In the genomic region with DNA sequence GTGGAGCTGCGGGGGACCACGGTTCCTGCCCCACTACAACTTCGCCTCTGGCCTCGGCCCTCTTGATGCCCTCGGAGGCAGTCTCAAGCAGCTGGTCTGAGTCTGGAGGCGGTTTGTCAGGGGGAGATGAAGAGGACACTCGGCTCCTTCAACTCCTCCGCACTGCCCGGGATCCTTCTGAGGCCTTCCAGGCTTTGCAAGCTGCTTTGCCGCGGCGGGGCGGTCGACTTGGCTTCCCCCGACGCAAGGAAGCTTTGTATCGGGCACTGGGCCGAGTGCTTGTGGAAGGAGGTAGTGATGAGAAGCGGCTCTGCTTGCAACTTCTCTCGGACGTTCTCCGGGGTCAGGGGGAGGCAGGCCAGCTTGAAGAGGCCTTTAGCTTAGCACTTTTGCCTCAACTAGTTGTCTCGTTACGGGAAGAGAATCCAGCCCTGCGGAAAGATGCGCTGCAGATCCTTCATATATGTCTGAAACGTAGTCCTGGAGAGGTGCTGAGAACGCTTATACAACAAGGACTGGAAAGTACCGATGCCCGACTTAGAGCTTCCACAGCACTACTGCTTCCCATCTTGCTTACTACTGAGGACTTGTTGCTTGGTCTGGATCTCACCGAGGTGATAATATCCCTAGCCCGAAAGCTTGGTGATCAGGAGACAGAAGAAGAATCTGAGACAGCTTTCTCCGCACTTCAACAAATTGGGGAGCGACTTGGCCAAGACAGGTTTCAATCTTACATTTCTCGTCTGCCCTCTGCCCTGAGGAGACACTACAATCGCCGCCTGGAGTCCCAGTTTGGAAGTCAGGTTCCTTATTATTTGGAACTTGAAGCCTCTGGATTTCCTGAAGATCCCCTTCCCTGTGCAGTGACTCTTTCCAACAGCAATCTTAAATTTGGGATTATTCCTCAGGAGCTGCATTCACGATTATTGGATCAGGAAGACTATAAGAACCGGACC, we compare ENCODE assay signal across 9 cellular contexts. TPM values are rescaled to one million over a fixed set of nuclear protein-coding genes. Genes with fewer than 3 reads are reported as not detected.
DNase-seq lines count a peak whose midpoint lies in the region; ATAC-seq and TF ChIP-seq lines count a peak whose summit lies in the region.
"Had no signal": no experiment of that assay in that cellular context is flagged by ENCODE, and none has a peak within 500 bp of the region (broad histone marks: within the 10 kb centered on the region; RNA-seq: fewer than 3 reads in every experiment).

No MANE protein-coding gene starts in this region.

- H3K4me3 Mint-ChIP-seq in activated naive CD4-positive, alpha-beta T cell treated with anti-CD3 and anti-CD28 coated beads for 36 hours = no peak overlapping the region
- H3K4me3 Mint-ChIP-seq in activated naive CD4-positive, alpha-beta T cell treated with anti-CD3 and anti-CD28 coated beads, Interleukin-2, amount 10 ng/mL, durations not matched to agents 7 days and 5 days = no peak overlapping the region
- no peak overlapping the region for H3K4me3 Mint-ChIP-seq in neural progenitor cell
- H3K4me3 Mint-ChIP-seq: nephron had no signal

- H3K4me1 ChIP-seq in neural progenitor cell = peaks cover 18% of the 10 kb centered on the region

- H3F3A ChIP-seq in neural progenitor cell (ENCODE audit: low read depth) = peaks cover 20% of the 10 kb centered on the region

- H2AFZ ChIP-seq in neural progenitor cell (replicated peaks) = peak overlapping the region; percentile 83

- peak; percentile 42 for DNase-seq in activated naive CD4-positive, alpha-beta T cell treated with anti-CD3 and anti-CD28 coated beads for 36 hours
- no peak for DNase-seq in activated naive CD4-positive, alpha-beta T cell treated with anti-CD3 and anti-CD28 coated beads, Interleukin-2, amount 10 ng/mL, durations not matched to agents 7 days and 5 days
- DNase-seq in UCSD-AML1 (lab: John Stamatoyannopoulos, UW; ENCODE audit: unreplicated experiment) (peak; percentile 65), fibroblast of pulmonary artery (ENCODE audit: low read depth) (peak; percentile 58), neural progenitor cell (ENCODE audit: low spot score) (peak; percentile 66), NCI-H1930 (lab: John Stamatoyannopoulos, UW) (no peak)

- peaks cover 42% of the 10 kb centered on the region for H4K20me1 ChIP-seq in neural progenitor cell (ENCODE audit: low read depth)

- H3K79me2 ChIP-seq in neural progenitor cell (ENCODE audit: low read depth) = peaks cover 92% of the 10 kb centered on the region

- H3K9me3 Mint-ChIP-seq in activated naive CD4-positive, alpha-beta T cell treated with anti-CD3 and anti-CD28 coated beads for 36 hours = peaks cover 5% of the 10 kb centered on the region
- H3K9me3 Mint-ChIP-seq in activated naive CD4-positive, alpha-beta T cell treated with anti-CD3 and anti-CD28 coated beads, Interleukin-2, amount 10 ng/mL, durations not matched to agents 7 days and 5 days = peaks cover 22% of the 10 kb centered on the region
- H3K9me3 Mint-ChIP-seq in neural progenitor cell = peaks cover 40% of the 10 kb centered on the region

- CTCF ChIA-PET in activated naive CD4-positive, alpha-beta T cell treated with anti-CD3 and anti-CD28 coated beads for 36 hours (lab: Charles Lee) = interaction anchor here (1.4 kb wide), 1 partner anchor 66 kb away, joined by 4 read pairs; a partner anchor contains a TSS
- CTCF ChIA-PET in activated naive CD4-positive, alpha-beta T cell treated with anti-CD3 and anti-CD28 coated beads, Interleukin-2, amount 10 ng/mL, durations not matched to agents 7 days and 5 days (lab: Charles Lee) = interaction anchor here (0.9 to 1.5 kb wide), 3 partner anchors 172 to 306 kb away, joined by 3 to 4 read pairs (median 4); partner anchors contain the start of gene MIS18BP1

- H3K4me2 ChIP-seq in neural progenitor cell = peak overlapping the region; percentile 99

- peaks cover 22% of the 10 kb centered on the region for H3K36me3 Mint-ChIP-seq in activated naive CD4-positive, alpha-beta T cell treated with anti-CD3 and anti-CD28 coated beads for 36 hours (ENCODE audit: low read depth)
- H3K36me3 Mint-ChIP-seq in activated naive CD4-positive, alpha-beta T cell treated with anti-CD3 and anti-CD28 coated beads, Interleukin-2, amount 10 ng/mL, durations not matched to agents 7 days and 5 days = peaks cover 35% of the 10 kb centered on the region
- H3K36me3 Mint-ChIP-seq in neural progenitor cell = peaks cover 26% of the 10 kb centered on the region

- H3K4me1 Mint-ChIP-seq in activated naive CD4-positive, alpha-beta T cell treated with anti-CD3 and anti-CD28 coated beads for 36 hours (ENCODE audit: low read depth) = peaks cover 54% of the 10 kb centered on the region
- peaks cover 61% of the 10 kb centered on the region for H3K4me1 Mint-ChIP-seq in activated naive CD4-positive, alpha-beta T cell treated with anti-CD3 and anti-CD28 coated beads, Interleukin-2, amount 10 ng/mL, durations not matched to agents 7 days and 5 days
- H3K4me1 Mint-ChIP-seq in neural progenitor cell = peaks cover 29% of the 10 kb centered on the region

- peak overlapping the region; percentile 26 for H3K27ac ChIP-seq in neural progenitor cell

- no peaks in the 10 kb centered on the region for H3K36me3 ChIP-seq in neural progenitor cell

- H3K27ac Mint-ChIP-seq in activated naive CD4-positive, alpha-beta T cell treated with anti-CD3 and anti-CD28 coated beads for 36 hours = no peak overlapping the region
- no peak overlapping the region for H3K27ac Mint-ChIP-seq in activated naive CD4-positive, alpha-beta T cell treated with anti-CD3 and anti-CD28 coated beads, Interleukin-2, amount 10 ng/mL, durations not matched to agents 7 days and 5 days
- H3K27ac Mint-ChIP-seq in neural progenitor cell = peak overlapping the region; percentile 85

- ATAC-seq in HG03064 (IDR thresholded peaks at IDR 0.05; ENCODE audit: low read depth, unreplicated experiment) (peak; percentile 2), GM18519 (IDR thresholded peaks at IDR 0.05; ENCODE audit: low FRiP score, unreplicated experiment) (no peak)

- peak overlapping the region; percentile 69 for H3K9ac ChIP-seq in neural progenitor cell

- intact Hi-C loops in activated naive CD4-positive, alpha-beta T cell treated with anti-CD3 and anti-CD28 coated beads for 36 hours (cut with micrococcal nuclease) = loop anchor here (1.0 to 5.0 kb wide), 5 partner anchors 19 to 196 kb away; partner anchors contain the start of genes FKBP3 and PRPF39

- H3K27me3 Mint-ChIP-seq in activated naive CD4-positive, alpha-beta T cell treated with anti-CD3 and anti-CD28 coated beads for 36 hours (ENCODE audit: low read depth) = no peaks in the 10 kb centered on the region
- no peaks in the 10 kb centered on the region for H3K27me3 Mint-ChIP-seq in activated naive CD4-positive, alpha-beta T cell treated with anti-CD3 and anti-CD28 coated beads, Interleukin-2, amount 10 ng/mL, durations not matched to agents 7 days and 5 days
- no peaks in the 10 kb centered on the region for H3K27me3 Mint-ChIP-seq in neural progenitor cell (ENCODE audit: insufficient read depth, low read depth)

- no peaks in the 10 kb centered on the region for H3K27me3 ChIP-seq in neural progenitor cell

- TF ChIP-seq CTCF in fibroblast of pulmonary artery (IDR thresholded peaks at IDR 0.05; ENCODE audit: low read length, missing control alignments) = no peak
- no peak for TF ChIP-seq CTCF in neural progenitor cell (IDR thresholded peaks at IDR 0.05)

- no peaks in the 10 kb centered on the region for H3K9me3 ChIP-seq in neural progenitor cell (ENCODE audit: low read depth)

- H3K4me3 ChIP-seq in fibroblast of pulmonary artery (replicated peaks; ENCODE audit: low read depth, low read length) = peak overlapping the region; percentile 87
- H3K4me3 ChIP-seq in neural progenitor cell = peak overlapping the region; percentile 78

RNA-seq across cellular contexts. Expression of gene TOGARAM1, which starts 0.9 kb away (rescaled TPM):
- 1 to 10 TPM; 3.1 to 3.3 TPM for total RNA-seq in activated naive CD4-positive, alpha-beta T cell treated with anti-CD3 and anti-CD28 coated beads for 36 hours
- total RNA-seq in neural progenitor cell (ENCODE audit: low replicate concordance) = 16.2 and 23.1 TPM in 2 replicates

RNA-seq across cellular contexts. Expression of gene KLHL28, which starts 1.1 kb away (rescaled TPM):
- 10 to 100 TPM; 10.8 to 12.7 TPM for total RNA-seq in activated naive CD4-positive, alpha-beta T cell treated with anti-CD3 and anti-CD28 coated beads for 36 hours
- total RNA-seq in neural progenitor cell (ENCODE audit: low replicate concordance) = 14.8 and 21.8 TPM in 2 replicates

Comparison
In these comparisons a context has a peak if more than half of its experiments do, and no peak if none do; other contexts are left out.
1. DNase-seq: peak in activated naive CD4-positive, alpha-beta T cell treated with anti-CD3 and anti-CD28 coated beads for 36 hours (single experiment), UCSD-AML1 (single experiment), fibroblast of pulmonary artery (single experiment) and neural progenitor cell (single experiment); none in activated naive CD4-positive, alpha-beta T cell treated with anti-CD3 and anti-CD28 coated beads, Interleukin-2, amount 10 ng/mL, durations not matched to agents 7 days and 5 days (single experiment) and NCI-H1930 (0 of 2).